1 cellular context compared by ENCODE assay signal in the genomic region with DNA sequence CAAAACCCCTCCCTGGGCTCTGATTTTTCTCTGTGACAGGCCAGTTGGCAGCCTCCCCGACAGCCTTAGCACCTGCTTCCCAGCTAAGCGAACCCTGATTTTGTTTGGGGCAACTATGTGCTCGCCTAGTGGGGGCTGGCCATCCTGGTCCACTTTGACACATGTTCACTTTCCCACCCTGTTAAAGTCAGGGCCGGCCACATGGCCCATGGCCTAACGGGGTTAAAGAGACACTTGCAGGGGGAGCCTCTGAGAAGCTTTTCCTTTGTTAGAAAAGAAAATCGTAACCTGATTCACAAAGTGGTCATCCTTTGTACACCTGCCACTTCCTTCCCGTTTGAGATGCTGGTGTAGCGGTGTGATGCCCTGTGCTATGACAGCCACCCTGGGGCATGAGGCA.
TF ChIP-seq lines count a peak whose summit lies in the region.

No MANE protein-coding gene starts in this region.

TF ChIP-seq in GM23338, 12 proteins besides CTCF, POLR2A, EP300 and RAD21 (continued from another document):
- TF ChIP-seq, protein P1, sequence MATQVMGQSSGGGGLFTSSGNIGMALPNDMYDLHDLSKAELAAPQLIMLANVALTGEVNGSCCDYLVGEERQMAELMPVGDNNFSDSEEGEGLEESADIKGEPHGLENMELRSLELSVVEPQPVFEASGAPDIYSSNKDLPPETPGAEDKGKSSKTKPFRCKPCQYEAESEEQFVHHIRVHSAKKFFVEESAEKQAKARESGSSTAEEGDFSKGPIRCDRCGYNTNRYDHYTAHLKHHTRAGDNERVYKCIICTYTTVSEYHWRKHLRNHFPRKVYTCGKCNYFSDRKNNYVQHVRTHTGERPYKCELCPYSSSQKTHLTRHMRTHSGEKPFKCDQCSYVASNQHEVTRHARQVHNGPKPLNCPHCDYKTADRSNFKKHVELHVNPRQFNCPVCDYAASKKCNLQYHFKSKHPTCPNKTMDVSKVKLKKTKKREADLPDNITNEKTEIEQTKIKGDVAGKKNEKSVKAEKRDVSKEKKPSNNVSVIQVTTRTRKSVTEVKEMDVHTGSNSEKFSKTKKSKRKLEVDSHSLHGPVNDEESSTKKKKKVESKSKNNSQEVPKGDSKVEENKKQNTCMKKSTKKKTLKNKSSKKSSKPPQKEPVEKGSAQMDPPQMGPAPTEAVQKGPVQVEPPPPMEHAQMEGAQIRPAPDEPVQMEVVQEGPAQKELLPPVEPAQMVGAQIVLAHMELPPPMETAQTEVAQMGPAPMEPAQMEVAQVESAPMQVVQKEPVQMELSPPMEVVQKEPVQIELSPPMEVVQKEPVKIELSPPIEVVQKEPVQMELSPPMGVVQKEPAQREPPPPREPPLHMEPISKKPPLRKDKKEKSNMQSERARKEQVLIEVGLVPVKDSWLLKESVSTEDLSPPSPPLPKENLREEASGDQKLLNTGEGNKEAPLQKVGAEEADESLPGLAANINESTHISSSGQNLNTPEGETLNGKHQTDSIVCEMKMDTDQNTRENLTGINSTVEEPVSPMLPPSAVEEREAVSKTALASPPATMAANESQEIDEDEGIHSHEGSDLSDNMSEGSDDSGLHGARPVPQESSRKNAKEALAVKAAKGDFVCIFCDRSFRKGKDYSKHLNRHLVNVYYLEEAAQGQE (IDR thresholded peaks at IDR 0.05; ENCODE audit: unreplicated experiment) = no peak
- TF ChIP-seq, protein P2, sequence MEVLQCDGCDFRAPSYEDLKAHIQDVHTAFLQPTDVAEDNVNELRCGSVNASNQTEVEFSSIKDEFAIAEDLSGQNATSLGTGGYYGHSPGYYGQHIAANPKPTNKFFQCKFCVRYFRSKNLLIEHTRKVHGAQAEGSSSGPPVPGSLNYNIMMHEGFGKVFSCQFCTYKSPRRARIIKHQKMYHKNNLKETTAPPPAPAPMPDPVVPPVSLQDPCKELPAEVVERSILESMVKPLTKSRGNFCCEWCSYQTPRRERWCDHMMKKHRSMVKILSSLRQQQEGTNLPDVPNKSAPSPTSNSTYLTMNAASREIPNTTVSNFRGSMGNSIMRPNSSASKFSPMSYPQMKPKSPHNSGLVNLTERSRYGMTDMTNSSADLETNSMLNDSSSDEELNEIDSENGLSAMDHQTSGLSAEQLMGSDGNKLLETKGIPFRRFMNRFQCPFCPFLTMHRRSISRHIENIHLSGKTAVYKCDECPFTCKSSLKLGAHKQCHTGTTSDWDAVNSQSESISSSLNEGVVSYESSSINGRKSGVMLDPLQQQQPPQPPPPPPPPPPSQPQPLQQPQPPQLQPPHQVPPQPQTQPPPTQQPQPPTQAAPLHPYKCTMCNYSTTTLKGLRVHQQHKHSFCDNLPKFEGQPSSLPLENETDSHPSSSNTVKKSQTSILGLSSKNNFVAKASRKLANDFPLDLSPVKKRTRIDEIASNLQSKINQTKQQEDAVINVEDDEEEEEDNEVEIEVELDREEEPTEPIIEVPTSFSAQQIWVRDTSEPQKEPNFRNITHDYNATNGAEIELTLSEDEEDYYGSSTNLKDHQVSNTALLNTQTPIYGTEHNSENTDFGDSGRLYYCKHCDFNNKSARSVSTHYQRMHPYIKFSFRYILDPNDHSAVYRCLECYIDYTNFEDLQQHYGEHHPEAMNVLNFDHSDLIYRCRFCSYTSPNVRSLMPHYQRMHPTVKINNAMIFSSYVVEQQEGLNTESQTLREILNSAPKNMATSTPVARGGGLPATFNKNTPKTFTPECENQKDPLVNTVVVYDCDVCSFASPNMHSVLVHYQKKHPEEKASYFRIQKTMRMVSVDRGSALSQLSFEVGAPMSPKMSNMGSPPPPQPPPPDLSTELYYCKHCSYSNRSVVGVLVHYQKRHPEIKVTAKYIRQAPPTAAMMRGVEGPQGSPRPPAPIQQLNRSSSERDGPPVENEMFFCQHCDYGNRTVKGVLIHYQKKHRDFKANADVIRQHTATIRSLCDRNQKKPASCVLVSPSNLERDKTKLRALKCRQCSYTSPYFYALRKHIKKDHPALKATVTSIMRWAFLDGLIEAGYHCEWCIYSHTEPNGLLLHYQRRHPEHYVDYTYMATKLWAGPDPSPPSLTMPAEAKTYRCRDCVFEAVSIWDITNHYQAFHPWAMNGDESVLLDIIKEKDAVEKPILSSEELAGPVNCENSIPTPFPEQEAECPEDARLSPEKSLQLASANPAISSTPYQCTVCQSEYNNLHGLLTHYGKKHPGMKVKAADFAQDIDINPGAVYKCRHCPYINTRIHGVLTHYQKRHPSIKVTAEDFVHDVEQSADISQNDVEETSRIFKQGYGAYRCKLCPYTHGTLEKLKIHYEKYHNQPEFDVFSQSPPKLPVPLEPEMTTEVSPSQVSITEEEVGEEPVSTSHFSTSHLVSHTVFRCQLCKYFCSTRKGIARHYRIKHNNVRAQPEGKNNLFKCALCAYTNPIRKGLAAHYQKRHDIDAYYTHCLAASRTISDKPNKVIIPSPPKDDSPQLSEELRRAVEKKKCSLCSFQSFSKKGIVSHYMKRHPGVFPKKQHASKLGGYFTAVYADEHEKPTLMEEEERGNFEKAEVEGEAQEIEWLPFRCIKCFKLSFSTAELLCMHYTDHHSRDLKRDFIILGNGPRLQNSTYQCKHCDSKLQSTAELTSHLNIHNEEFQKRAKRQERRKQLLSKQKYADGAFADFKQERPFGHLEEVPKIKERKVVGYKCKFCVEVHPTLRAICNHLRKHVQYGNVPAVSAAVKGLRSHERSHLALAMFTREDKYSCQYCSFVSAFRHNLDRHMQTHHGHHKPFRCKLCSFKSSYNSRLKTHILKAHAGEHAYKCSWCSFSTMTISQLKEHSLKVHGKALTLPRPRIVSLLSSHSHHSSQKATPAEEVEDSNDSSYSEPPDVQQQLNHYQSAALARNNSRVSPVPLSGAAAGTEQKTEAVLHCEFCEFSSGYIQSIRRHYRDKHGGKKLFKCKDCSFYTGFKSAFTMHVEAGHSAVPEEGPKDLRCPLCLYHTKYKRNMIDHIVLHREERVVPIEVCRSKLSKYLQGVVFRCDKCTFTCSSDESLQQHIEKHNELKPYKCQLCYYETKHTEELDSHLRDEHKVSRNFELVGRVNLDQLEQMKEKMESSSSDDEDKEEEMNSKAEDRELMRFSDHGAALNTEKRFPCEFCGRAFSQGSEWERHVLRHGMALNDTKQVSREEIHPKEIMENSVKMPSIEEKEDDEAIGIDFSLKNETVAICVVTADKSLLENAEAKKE (CRISPR knock-in tag; IDR thresholded peaks at IDR 0.05) = no peak
- TF ChIP-seq POLR2AphosphoS5 (IDR thresholded peaks at IDR 0.05; ENCODE audit: low read depth) = no peak
- no peak for TF ChIP-seq ZNF114 (CRISPR knock-in tag; IDR thresholded peaks at IDR 0.05)
- TF ChIP-seq EZH2 (IDR thresholded peaks at IDR 0.05; ENCODE audit: low read depth, unreplicated experiment) = no peak
